23 cellular contexts compared by ENCODE assay signal in the genomic region with DNA sequence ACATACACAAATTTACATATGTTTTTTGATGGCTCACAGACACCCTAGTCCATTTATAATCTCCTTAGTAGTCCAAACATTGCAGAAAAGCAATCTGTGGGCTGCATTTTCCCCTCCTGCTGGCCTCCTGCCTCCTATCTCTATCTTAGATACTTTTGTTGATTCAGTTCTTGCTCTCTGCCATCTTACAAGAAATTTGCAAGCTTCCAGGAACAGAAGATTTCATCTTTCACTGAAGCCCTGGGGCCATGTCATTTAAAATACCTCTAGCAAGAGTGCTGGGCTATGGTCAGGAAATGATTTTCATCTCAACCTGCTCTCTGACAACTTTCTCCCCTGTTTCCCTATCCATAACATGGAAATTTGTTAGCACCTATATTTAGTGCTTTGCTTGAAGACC. TPM values are rescaled to one million over a fixed set of nuclear protein-coding genes. Genes with fewer than 3 reads are reported as not detected.
DNase-seq lines count a peak whose midpoint lies in the region; ATAC-seq, FAIRE-seq and TF ChIP-seq lines count a peak whose summit lies in the region.
"Had no signal": no experiment of that assay in that cellular context is flagged by ENCODE, and none has a peak within 500 bp of the region (broad histone marks: within the 10 kb centered on the region; RNA-seq: fewer than 3 reads in every experiment).

No MANE protein-coding gene starts in this region.

- no peaks in the 10 kb centered on the region for H3K9me1 ChIP-seq in K562 (ENCODE audit: control insufficient read depth, insufficient read depth, low read length)

- BruUV-seq in K562 (replicated peaks; lab: Mats Ljungman, UMichigan) = no TSS peak

- intact Hi-C loops in K562 (cut with micrococcal nuclease) = no loop called here

- H3K4me1 ChIP-seq in Loucy (ENCODE audit: insufficient read depth, low read length, poor library complexity, severe bottlenecking) (peaks cover 46% of the 10 kb centered on the region), K562 (replicated peaks in 1 of 2; ENCODE audit: control insufficient read depth in 2 of 2, insufficient read depth in 2 of 2, low read length in 2 of 2) (peaks cover 0 to 16% of the 10 kb centered on the region in 2 experiments; a peak in 2 of 5 replicates)
- H3K4me1 ChIP-seq: Caco-2, HAP-1 had no signal

- H3K36me3 Mint-ChIP-seq in T-helper 2 cell treated with Interferon-gamma antibody and Interleukin-4, amounts not matched to agents 5 μg/mL and 100 μg/mL, for 36 hours (ENCODE audit: low read depth) = peaks cover 4% of the 10 kb centered on the region
- H3K36me3 Mint-ChIP-seq in stimulated activated effector memory CD8-positive, alpha-beta T cell treated with anti-CD3 and anti-CD28 coated beads, Interleukin-12 subunit alpha, Interleukin-12 subunit beta, amount 100 ng/mL, for 72 hours = no peaks in the 10 kb centered on the region
- H3K36me3 Mint-ChIP-seq: CD4-positive, CD25-positive, alpha-beta regulatory T cell; CD8-positive, alpha-beta T cell had no signal

- no peak for ATAC-seq in K562
- ATAC-seq in stimulated activated effector memory CD8-positive, alpha-beta T cell treated with anti-CD3 and anti-CD28 coated beads, Interleukin-12 subunit alpha, Interleukin-12 subunit beta, amount 100 ng/mL, for 72 hours = peak; percentile 34
- ATAC-seq: CD8-positive, alpha-beta T cell had no signal

- peaks cover 32% of the 10 kb centered on the region for H3K4me1 Mint-ChIP-seq in T-helper 2 cell treated with Interferon-gamma antibody and Interleukin-4, amounts not matched to agents 5 μg/mL and 100 μg/mL, for 36 hours (ENCODE audit: low read depth)
- peaks cover 29% of the 10 kb centered on the region for H3K4me1 Mint-ChIP-seq in stimulated activated effector memory CD8-positive, alpha-beta T cell treated with anti-CD3 and anti-CD28 coated beads, Interleukin-12 subunit alpha, Interleukin-12 subunit beta, amount 100 ng/mL, for 72 hours
- H3K4me1 Mint-ChIP-seq: B cell had no signal

- H3K4me3 Mint-ChIP-seq in T-helper 2 cell treated with Interferon-gamma antibody and Interleukin-4, amounts not matched to agents 5 μg/mL and 100 μg/mL, for 36 hours = peak overlapping the region; percentile 19
- H3K4me3 Mint-ChIP-seq in stimulated activated effector memory CD8-positive, alpha-beta T cell treated with anti-CD3 and anti-CD28 coated beads, Interleukin-12 subunit alpha, Interleukin-12 subunit beta, amount 100 ng/mL, for 72 hours = no peak overlapping the region
- H3K4me3 Mint-ChIP-seq: B cell; CD4-positive, CD25-positive, alpha-beta regulatory T cell; CD8-positive, alpha-beta T cell; HFFc6 had no signal

- in situ Hi-C loops in K562 (cut with MboI) = no loop called here

- peak overlapping the region; percentile 20; the same call in 1 of the 2 replicates for H2AFZ ChIP-seq in Loucy (ENCODE audit: low read length)
- H2AFZ ChIP-seq in K562 (ENCODE audit: low read depth, low read length) = no peak overlapping the region

- H3K27me3 ChIP-seq in Loucy (ENCODE audit: insufficient read depth, low read length, poor library complexity, severe bottlenecking) = no peaks in the 10 kb centered on the region
- H3K27me3 ChIP-seq in K562 (ENCODE audit: control insufficient read depth in 2 of 2, insufficient read depth in 2 of 2, low read length in 2 of 2) = no peaks in the 10 kb centered on the region
- H3K27me3 ChIP-seq: BLaER1 had no signal

- no peaks in the 10 kb centered on the region for H4K20me1 ChIP-seq in Loucy (ENCODE audit: insufficient read depth, low read length, poor library complexity, severe bottlenecking)
- H4K20me1 ChIP-seq in K562 (replicated peaks; ENCODE audit: control insufficient read depth, insufficient read depth, low read length) = no peaks in the 10 kb centered on the region
- H4K20me1 ChIP-seq: BLaER1 had no signal

- H3K9me3 Mint-ChIP-seq in T-helper 2 cell treated with Interferon-gamma antibody and Interleukin-4, amounts not matched to agents 5 μg/mL and 100 μg/mL, for 36 hours = no peaks in the 10 kb centered on the region
- no peaks in the 10 kb centered on the region for H3K9me3 Mint-ChIP-seq in stimulated activated effector memory CD8-positive, alpha-beta T cell treated with anti-CD3 and anti-CD28 coated beads, Interleukin-12 subunit alpha, Interleukin-12 subunit beta, amount 100 ng/mL, for 72 hours
- H3K9me3 Mint-ChIP-seq: CD8-positive, alpha-beta T cell had no signal

- H3K4me3 ChIP-seq in Loucy (ENCODE audit: low read length, poor library complexity, severe bottlenecking) (no peak overlapping the region), K562 (no peak overlapping the region)
- H3K4me3 ChIP-seq: BLaER1, HAP-1 had no signal

- DNase-seq in T-helper 2 cell treated with Interferon-gamma antibody and Interleukin-4, amounts not matched to agents 5 μg/mL and 100 μg/mL, for 36 hours (ENCODE audit: low spot score) = no peak
- DNase-seq in T-helper 2 cell = no peak
- DNase-seq in K562 (ENCODE audit: extremely low read depth in 1 of 4, low spot score in 3 of 4) = no peak
- DNase-seq in stimulated activated effector memory CD8-positive, alpha-beta T cell treated with anti-CD3 and anti-CD28 coated beads, Interleukin-12 subunit alpha, Interleukin-12 subunit beta, amount 100 ng/mL, for 72 hours (ENCODE audit: low spot score in 2 of 2) = no peak
- DNase-seq in Kasumi-1 (lab: John Stamatoyannopoulos, UW) = no peak
- DNase-seq in SHP77 treated with DMSO at 0.1 percent for 48 hours (lab: John Stamatoyannopoulos, UW) = no peak
- DNase-seq: Caco-2; CD8-positive, alpha-beta T cell; DMS153; DND-41; GOT3; HFFc6 had no signal

- POLR2A ChIA-PET in K562 (lab: Yijun Ruan, JAX) = no interaction called here

- H3K79me2 ChIP-seq in Loucy (ENCODE audit: insufficient read depth, low read length) (no peaks in the 10 kb centered on the region), K562 (ENCODE audit: control insufficient read depth, insufficient read depth, low read length) (no peaks in the 10 kb centered on the region)

- H3K9me2 ChIP-seq in Loucy (replicated peaks; ENCODE audit: low read depth, low read length) = no peaks in the 10 kb centered on the region

- H3K27me3 Mint-ChIP-seq in T-helper 2 cell treated with Interferon-gamma antibody and Interleukin-4, amounts not matched to agents 5 μg/mL and 100 μg/mL, for 36 hours (ENCODE audit: low read depth) = no peaks in the 10 kb centered on the region
- H3K27me3 Mint-ChIP-seq: B cell; CD4-positive, CD25-positive, alpha-beta regulatory T cell had no signal

- TF ChIP-seq RAD21 in K562 (CRISPR knock-in tag; conservative IDR thresholded peaks at IDR 0.05 in 1 of 2, IDR thresholded peaks at IDR 0.05 in 1 of 2) = no peak

- H3K9ac ChIP-seq in Loucy (ENCODE audit: low read depth, low read length, poor library complexity, severe bottlenecking) (no peak overlapping the region), K562 (ENCODE audit: insufficient read depth in 1 of 2, low read depth in 2 of 2, low read length in 2 of 2) (no peak overlapping the region)
- H3K9ac ChIP-seq: BLaER1 had no signal

- H3K27ac ChIP-seq in K562 (ENCODE audit: extremely low read depth, low read depth, low read length) = peak overlapping the region; percentile 20; the same call in 1 of the 3 replicates
- H3K27ac ChIP-seq: 22Rv1, BLaER1, C4-2B had no signal

- peaks cover 17% of the 10 kb centered on the region; the same call in 1 of the 2 replicates for H3F3A ChIP-seq in Loucy (ENCODE audit: low read depth)

- TF ChIP-seq EP300 in K562 (IDR thresholded peaks at IDR 0.05; ENCODE audit: low read length) = peak; percentile 26

- H3K36me3 ChIP-seq in Loucy (ENCODE audit: insufficient read depth, low read length) (no peaks in the 10 kb centered on the region), K562 (ENCODE audit: control insufficient read depth, insufficient read depth, low read length) (no peaks in the 10 kb centered on the region)
- H3K36me3 ChIP-seq: BLaER1, HAP-1 had no signal

- no peaks in the 10 kb centered on the region for H3K9me3 ChIP-seq in Loucy (ENCODE audit: insufficient read depth, low read depth, low read length)
- H3K9me3 ChIP-seq in K562 (replicated peaks; ENCODE audit: control insufficient read depth, insufficient read depth, low read depth, low read length) = no peaks in the 10 kb centered on the region
- H3K9me3 ChIP-seq: Caco-2, HAP-1 had no signal

- no peak for TF ChIP-seq CTCF in Loucy (conservative IDR thresholded peaks at IDR 0.05; ENCODE audit: low read length)
- TF ChIP-seq CTCF in K562 (IDR thresholded peaks at IDR 0.05 in 2 of 3, conservative IDR thresholded peaks at IDR 0.05 in 1 of 3; ENCODE audit: insufficient read depth in 2 of 3, low read depth in 1 of 3, low read length in 3 of 3) = no peak

- no peak for TF ChIP-seq POLR2A in K562 (conservative IDR thresholded peaks at IDR 0.05)

- H3K4me2 ChIP-seq in Loucy (ENCODE audit: low read depth, low read length, poor library complexity, severe bottlenecking) (no peak overlapping the region), K562 (ENCODE audit: insufficient read depth, low read length) (no peak overlapping the region)
- H3K4me2 ChIP-seq: BLaER1 had no signal

- no peak for FAIRE-seq in K562 (lab: Jason Lieb, UNC)
- FAIRE-seq: A204.1, G401.6, GM12892, H54 had no signal

- peak overlapping the region; percentile 70 for H3K27ac Mint-ChIP-seq in T-helper 2 cell treated with Interferon-gamma antibody and Interleukin-4, amounts not matched to agents 5 μg/mL and 100 μg/mL, for 36 hours
- H3K27ac Mint-ChIP-seq in stimulated activated effector memory CD8-positive, alpha-beta T cell treated with anti-CD3 and anti-CD28 coated beads, Interleukin-12 subunit alpha, Interleukin-12 subunit beta, amount 100 ng/mL, for 72 hours = no peak overlapping the region
- H3K27ac Mint-ChIP-seq: B cell; CD4-positive, CD25-positive, alpha-beta regulatory T cell; CD8-positive, alpha-beta T cell; HFFc6 had no signal

- CTCF ChIA-PET in K562 (lab: Yijun Ruan, JAX; ENCODE audit: low intra/inter-chr PET ratio) = no interaction called here

RNA-seq across cellular contexts. Expression of a gene that starts 50.6 kb away (rescaled TPM):
- total RNA-seq in K562 (2011; cell fraction: chromatin; rRNA removed; ENCODE audit: low replicate concordance) = 5.0 and 6.0 TPM in 2 replicates
- total RNA-seq in K562 (2011; cell fraction: nucleolus; rRNA removed) = 3.9 and 4.0 TPM in 2 replicates
- total RNA-seq in K562 (2011; cell fraction: nucleoplasm; rRNA removed) = 3.6 and 4.4 TPM in 2 replicates
- total RNA-seq in K562 (2014; rRNA removed) = 6.6 and 7.3 TPM in 2 replicates
- 6.3 and 7.6 TPM in 2 replicates for total RNA-seq in K562 (2014; rRNA removed; fragmentation: Illumina TruSeq; extraction: Trizol)
- total RNA-seq in K562 (2015; rRNA removed; fragmentation: Illumina TruSeq; extraction: Trizol) = 7.0 and 7.8 TPM in 2 replicates
- total RNA-seq in K562 (2021) = 5.9 and 6.1 TPM in 2 replicates
- polyA plus RNA-seq in K562 (2011; rRNA removed) = 1.7 and 3.1 TPM in 2 replicates
- 3.6 and 4.4 TPM in 2 replicates for polyA plus RNA-seq in K562 (2011; cell fraction: cytosol; rRNA removed)
- polyA plus RNA-seq in K562 (2011; cell fraction: nucleus; rRNA removed) = 3.0 and 4.0 TPM in 2 replicates
- 5.8 and 10.6 TPM in 2 replicates for polyA plus RNA-seq in K562 (2012)
- 6.2 and 8.3 TPM in 2 replicates for polyA plus RNA-seq in K562 (2014; fragmentation: Illumina TruSeq; extraction: Trizol)
- 1 to 10 TPM; 3.8 to 5.5 TPM for polyA plus RNA-seq in K562 (2014; fragmentation: Nextera tagmentation; extraction: Ambion mirVana)
- 5.4 and 6.6 TPM in 2 replicates for polyA plus RNA-seq in K562 (2014; rRNA removed)
- polyA minus RNA-seq in K562 (2011; rRNA and poly(A)+ RNA removed) = 4.8 and 6.1 TPM in 2 replicates
- 1.0 and 1.4 TPM in 2 replicates for polyA minus RNA-seq in K562 (2011; cell fraction: cytosol; rRNA and poly(A)+ RNA removed)
- polyA minus RNA-seq in K562 (2011; cell fraction: nucleus; rRNA and poly(A)+ RNA removed) = 4.8 and 8.7 TPM in 2 replicates
